ENCODE assay signal across 17 cellular contexts in genomic region chr11:129610545-129610944, GRCh38.
"Had no signal": no experiment of that assay in that cellular context is flagged by ENCODE, and none has a peak within 500 bp of the region (broad histone marks: within the 10 kb centered on the region; RNA-seq: fewer than 3 reads in every experiment).

No MANE protein-coding gene starts in this region.

- H3K4me3 ChIP-seq: MG63 had no signal

- ATAC-seq: Panc1, PC-3 had no signal

- H3K36me3 ChIP-seq: MG63 had no signal

- DNase-seq: Karpas-422, KG1, MG63, NCI-H1092, NCI-H1417 treated with DMSO at 0.1 percent for 48 hours, NCI-H187, NCI-H2029, NCI-H2171, NCI-H226, NCI-H446, NCI-H774, PC-3, SK-N-SH had no signal

- H3K27me3 ChIP-seq: MG63 had no signal

- H3K9ac ChIP-seq: SK-N-SH had no signal

- H3K4me2 ChIP-seq: SK-N-SH had no signal

- FAIRE-seq: HTR-8/SVneo had no signal

- H3K9me3 ChIP-seq: MG63, SK-N-SH had no signal

- H3K27ac ChIP-seq: HL-60, RWPE1 had no signal
